ENCODE assay signal across 8 cellular contexts in the genomic region with DNA sequence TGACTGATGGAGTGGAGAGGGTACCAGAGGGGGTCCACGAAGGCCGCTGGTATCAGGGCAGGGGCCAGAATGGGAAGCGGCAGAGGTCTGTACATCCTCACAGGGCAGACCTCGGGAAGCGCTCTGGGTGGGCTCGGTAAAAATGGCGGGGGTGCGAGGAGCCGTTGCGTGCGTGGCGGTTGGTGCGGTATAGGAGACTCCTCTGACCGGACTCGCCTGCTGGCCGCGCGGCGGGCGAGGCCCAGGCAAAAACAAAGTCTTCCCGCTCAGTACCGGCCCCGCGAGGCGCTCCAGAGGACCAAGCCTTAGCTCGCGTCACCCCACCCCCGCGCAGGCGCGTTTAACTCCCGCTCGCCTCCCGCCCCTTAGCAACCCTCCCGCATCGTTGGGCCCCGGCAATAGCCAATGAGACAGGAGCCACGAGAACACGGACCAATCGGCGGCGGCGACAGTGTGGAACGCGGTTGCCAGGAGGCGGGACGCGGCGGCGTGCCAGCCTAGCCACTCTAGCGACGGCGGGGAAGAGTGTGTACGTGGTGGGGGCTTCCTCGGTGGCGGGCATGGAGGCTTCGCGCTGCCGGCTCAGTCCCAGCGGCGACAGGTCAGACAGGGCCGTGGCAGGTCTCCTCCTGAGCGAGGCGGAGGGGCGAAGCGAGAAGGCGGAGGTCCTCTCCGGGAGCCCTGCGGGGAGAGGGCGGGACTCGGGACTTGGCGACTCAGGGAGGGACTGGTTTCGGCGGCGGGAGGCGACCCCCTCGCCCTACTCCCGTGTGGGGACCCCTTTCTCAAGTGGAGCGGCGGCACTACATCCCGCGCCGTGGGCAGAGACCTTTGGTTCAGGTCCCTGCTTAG. TPM values are rescaled to one million over a fixed set of nuclear protein-coding genes. Genes with fewer than 3 reads are reported as not detected.
A peak's percentile ranks its signal among the peaks of the same experiment; 100 is the strongest.
DNase-seq lines count a peak whose midpoint lies in the region; ATAC-seq and TF ChIP-seq lines count a peak whose summit lies in the region.

A gene with protein sequence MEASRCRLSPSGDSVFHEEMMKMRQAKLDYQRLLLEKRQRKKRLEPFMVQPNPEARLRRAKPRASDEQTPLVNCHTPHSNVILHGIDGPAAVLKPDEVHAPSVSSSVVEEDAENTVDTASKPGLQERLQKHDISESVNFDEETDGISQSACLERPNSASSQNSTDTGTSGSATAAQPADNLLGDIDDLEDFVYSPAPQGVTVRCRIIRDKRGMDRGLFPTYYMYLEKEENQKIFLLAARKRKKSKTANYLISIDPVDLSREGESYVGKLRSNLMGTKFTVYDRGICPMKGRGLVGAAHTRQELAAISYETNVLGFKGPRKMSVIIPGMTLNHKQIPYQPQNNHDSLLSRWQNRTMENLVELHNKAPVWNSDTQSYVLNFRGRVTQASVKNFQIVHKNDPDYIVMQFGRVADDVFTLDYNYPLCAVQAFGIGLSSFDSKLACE (plus strand): TSS at position 504 of the 852 bp plus-strand sequence. CDS start 57 bp downstream, at position 561.

- no peaks in the 10 kb centered on the region for H3K27me3 ChIP-seq in NT2/D1 (ENCODE audit: insufficient read depth, insufficient read length)

- H3K27ac Mint-ChIP-seq in endothelial cell (ENCODE audit: unreplicated experiment) (peak within 1 kb of the TSS; percentile 98), mesothelial cell of epicardium (peak within 1 kb of the TSS; percentile 90)

- peak within 1 kb of the TSS; percentile 97 for H3K4me3 ChIP-seq in NT2/D1 (ENCODE audit: insufficient read length, low read depth)

- H3K36me3 Mint-ChIP-seq in endothelial cell (ENCODE audit: low read depth, unreplicated experiment) = peaks cover 7% of the 10 kb centered on the region
- peaks cover 17% of the 10 kb centered on the region for H3K36me3 Mint-ChIP-seq in mesothelial cell of epicardium

- peaks cover 3% of the 10 kb centered on the region for H3K4me1 ChIP-seq in NT2/D1 (ENCODE audit: insufficient read depth, insufficient read length)

- TF ChIP-seq CTCF in endothelial cell (IDR thresholded peaks at IDR 0.05; ENCODE audit: unreplicated experiment) (no peak), mesothelial cell of epicardium (IDR thresholded peaks at IDR 0.05; ENCODE audit: unreplicated experiment) (no peak)

- H3K4me3 Mint-ChIP-seq in endothelial cell (ENCODE audit: unreplicated experiment) (peak within 1 kb of the TSS; percentile 99), mesothelial cell of epicardium (peak within 1 kb of the TSS; percentile 90)

- H3K27me3 Mint-ChIP-seq in endothelial cell (ENCODE audit: unreplicated experiment) = peaks cover 15% of the 10 kb centered on the region
- H3K27me3 Mint-ChIP-seq in mesothelial cell of epicardium (ENCODE audit: low read depth) = no peaks in the 10 kb centered on the region

- peak; percentile 96 for ATAC-seq in GM21381 (IDR thresholded peaks at IDR 0.05; ENCODE audit: unreplicated experiment)

- peaks cover 39% of the 10 kb centered on the region for H3K36me3 ChIP-seq in NT2/D1 (ENCODE audit: insufficient read depth, insufficient read length, low read length)

- in situ Hi-C loops in Caki2 (cut with HindIII; ENCODE audit: low pct_unique_long_range_greater_than_20kb, low sequenced_read_pairs) = no loop called here

- H3K4me1 Mint-ChIP-seq in endothelial cell (ENCODE audit: unreplicated experiment) (peaks cover 15% of the 10 kb centered on the region), mesothelial cell of epicardium (peaks cover 29% of the 10 kb centered on the region)

- H3K9me3 ChIP-seq in NT2/D1 (ENCODE audit: insufficient read depth, low read length) = no peaks in the 10 kb centered on the region

- DNase-seq in Caki2 (ENCODE audit: low read depth) = peak; percentile 96
- DNase-seq in HUDEP-2 (lab: John Stamatoyannopoulos, UW; ENCODE audit: unreplicated experiment in 76 of 76) = peak; percentile 37 to 98 (median 95)
- DNase-seq in NT2/D1 (ENCODE audit: low read depth, low spot score) = peak; percentile 100
- DNase-seq in activated CD8-positive, alpha-beta memory T cell treated with anti-CD3 and anti-CD28 coated beads, Interleukin-2, amount 50 U/mL, for 48 hours = peak; percentile 99
- peak; percentile 97 for DNase-seq in endothelial cell (ENCODE audit: low spot score)
- peak; percentile 99 for DNase-seq in mesothelial cell of epicardium (ENCODE audit: low spot score in 2 of 2, unreplicated experiment in 2 of 2)
- peak; percentile 94 to 95 for DNase-seq in stimulated activated CD8-positive, alpha-beta memory T cell treated with anti-CD3 and anti-CD28 coated beads, Interleukin-15, amount 100 ng/mL, for 48 hours (ENCODE audit: low read depth in 2 of 2)

- H3K9me3 Mint-ChIP-seq in endothelial cell (ENCODE audit: unreplicated experiment) (no peaks in the 10 kb centered on the region), mesothelial cell of epicardium (no peaks in the 10 kb centered on the region)

- peak within 1 kb of the TSS; percentile 98 for H3K9ac ChIP-seq in NT2/D1 (ENCODE audit: insufficient read length, low read depth)

RNA-seq across cellular contexts. Expression of the gene that starts here (rescaled TPM):
- 38.2 and 57.9 TPM in 2 replicates for total RNA-seq in Caki2 (2014; rRNA removed; shearing (Covaris generic); ENCODE audit: low replicate concordance)
- total RNA-seq in endothelial cell (ENCODE audit: unreplicated experiment) (49.4 TPM), mesothelial cell of epicardium (24.0 to 26.4 TPM (median 25.2 TPM) in 3 replicates)

Comparison
In these comparisons a context has a peak if more than half of its experiments do, and no peak if none do; other contexts are left out.
1. Peak in every context shown above with its lines: DNase-seq, ATAC-seq and H3K4me3 ChIP-seq.